In the genomic region with DNA sequence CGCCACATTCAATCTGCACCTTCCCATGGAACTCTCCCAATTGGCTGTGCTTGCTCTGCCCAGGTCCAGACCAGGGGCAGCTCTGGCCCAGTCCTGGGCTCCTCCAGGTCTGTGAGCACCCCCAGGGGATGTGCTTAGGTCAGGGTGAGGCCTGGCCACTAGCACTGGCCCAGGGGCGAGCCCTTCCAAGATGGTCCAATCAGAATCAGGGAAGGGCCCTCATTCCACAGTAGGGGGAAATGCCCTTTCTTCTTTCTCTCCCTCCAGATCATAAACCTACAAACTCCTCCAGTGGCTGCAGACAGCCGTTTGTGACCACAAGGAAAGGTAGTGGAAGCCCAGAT, we compare ENCODE assay signal across 17 cellular contexts.
DNase-seq lines count a peak whose midpoint lies in the region; ATAC-seq and TF ChIP-seq lines count a peak whose summit lies in the region.
"Had no signal": no experiment of that assay in that cellular context is flagged by ENCODE, and none has a peak within 500 bp of the region (broad histone marks: within the 10 kb centered on the region; RNA-seq: fewer than 3 reads in every experiment).

No MANE protein-coding gene starts in this region.

- TF ChIP-seq EP300 in ovary (IDR thresholded peaks at IDR 0.05) (no peak), transverse colon (IDR thresholded peaks at IDR 0.05; ENCODE audit: low read depth) (no peak)

- H2AFZ ChIP-seq in hepatocyte = no peak overlapping the region

- DNase-seq in ELF-1 (ENCODE audit: low read depth, low spot score) = peak; percentile 16
- DNase-seq in T-helper 17 cell = no peak
- no peak for DNase-seq in memory B cell (ENCODE audit: low spot score in 2 of 2)
- DNase-seq in ovary = no peak
- no peak for DNase-seq in hepatocyte (ENCODE audit: low spot score)
- DNase-seq in activated CD8-positive, alpha-beta memory T cell treated with anti-CD3 and anti-CD28 coated beads, Interleukin-2, amount 10 ng/mL, durations not matched to agents 7 days and 5 days = no peak
- no peak for DNase-seq in transverse colon
- DNase-seq: CD4-positive, CD25-positive, alpha-beta regulatory T cell; KBM-7; NCI-H1092; NCI-H345; NCI-H526 treated with DMSO at 0.1 percent for 48 hours; NK-92 treated with Interleukin-12 subunit alpha and Interleukin-12 subunit beta, amount 100 ng/mL, for 24 hours; OCI-M1 had no signal

- H3K27ac Mint-ChIP-seq in T-helper 17 cell (peak overlapping the region; percentile 21), memory B cell (peak overlapping the region; percentile 20)
- H3K27ac Mint-ChIP-seq in activated CD8-positive, alpha-beta memory T cell treated with anti-CD3 and anti-CD28 coated beads, Interleukin-2, amount 10 ng/mL, durations not matched to agents 7 days and 5 days = no peak overlapping the region
- H3K27ac Mint-ChIP-seq: CD4-positive, CD25-positive, alpha-beta regulatory T cell had no signal

- no peaks in the 10 kb centered on the region for H4K20me1 ChIP-seq in hepatocyte (ENCODE audit: insufficient read depth, poor library complexity, severe bottlenecking)

- H3K27me3 ChIP-seq in ovary = no peaks in the 10 kb centered on the region
- H3K27me3 ChIP-seq in hepatocyte = no peaks in the 10 kb centered on the region
- no peaks in the 10 kb centered on the region for H3K27me3 ChIP-seq in transverse colon

- H3K4me3 Mint-ChIP-seq in T-helper 17 cell (no peak overlapping the region), memory B cell (no peak overlapping the region)
- no peak overlapping the region for H3K4me3 Mint-ChIP-seq in activated CD8-positive, alpha-beta memory T cell treated with anti-CD3 and anti-CD28 coated beads, Interleukin-2, amount 10 ng/mL, durations not matched to agents 7 days and 5 days
- H3K4me3 Mint-ChIP-seq: CD4-positive, CD25-positive, alpha-beta regulatory T cell had no signal

- H3K4me1 ChIP-seq in ovary (ENCODE audit: insufficient read depth) = peaks cover 19% of the 10 kb centered on the region
- peaks cover 17% of the 10 kb centered on the region for H3K4me1 ChIP-seq in hepatocyte (ENCODE audit: insufficient read depth)
- H3K4me1 ChIP-seq in transverse colon = peaks cover 0 to 30% (median 9%) of the 10 kb centered on the region in 4 donors

- H3K9me3 Mint-ChIP-seq in memory B cell = no peaks in the 10 kb centered on the region
- H3K9me3 Mint-ChIP-seq in activated CD8-positive, alpha-beta memory T cell treated with anti-CD3 and anti-CD28 coated beads, Interleukin-2, amount 10 ng/mL, durations not matched to agents 7 days and 5 days (ENCODE audit: low read depth) = no peaks in the 10 kb centered on the region

- H3K27me3 Mint-ChIP-seq in T-helper 17 cell (no peaks in the 10 kb centered on the region), memory B cell (no peaks in the 10 kb centered on the region)
- H3K27me3 Mint-ChIP-seq in activated CD8-positive, alpha-beta memory T cell treated with anti-CD3 and anti-CD28 coated beads, Interleukin-2, amount 10 ng/mL, durations not matched to agents 7 days and 5 days = no peaks in the 10 kb centered on the region
- H3K27me3 Mint-ChIP-seq: CD4-positive, CD25-positive, alpha-beta regulatory T cell had no signal

- intact Hi-C loops in ovary (cut with DNase I) = loop anchor here in 1 of 4 donors (5.0 kb wide), 1 partner anchor 88 kb away; no protein-coding TSS in a partner anchor
- intact Hi-C loops in transverse colon (cut with DNase I; ENCODE audit: low total_unique reads) = no loop called here

- H3K27ac ChIP-seq in ovary = peak overlapping the region; percentile 35 to 62
- H3K27ac ChIP-seq in hepatocyte = no peak overlapping the region
- H3K27ac ChIP-seq in transverse colon = no peak overlapping the region
- H3K27ac ChIP-seq: RWPE1 had no signal

- no peaks in the 10 kb centered on the region for H3K36me3 Mint-ChIP-seq in T-helper 17 cell (ENCODE audit: low read depth)
- H3K36me3 Mint-ChIP-seq in memory B cell = peaks cover 20% of the 10 kb centered on the region
- H3K36me3 Mint-ChIP-seq in activated CD8-positive, alpha-beta memory T cell treated with anti-CD3 and anti-CD28 coated beads, Interleukin-2, amount 10 ng/mL, durations not matched to agents 7 days and 5 days = no peaks in the 10 kb centered on the region

- ATAC-seq in T-helper 17 cell (no peak), memory B cell (ENCODE audit: low read depth) (no peak), HG02678 (IDR thresholded peaks at IDR 0.05; ENCODE audit: unreplicated experiment) (no peak)
- ATAC-seq in activated CD8-positive, alpha-beta memory T cell treated with anti-CD3 and anti-CD28 coated beads, Interleukin-2, amount 10 ng/mL, durations not matched to agents 7 days and 5 days = no peak
- ATAC-seq: GM12878 had no signal

- H3K9me3 ChIP-seq in T-helper 17 cell (ENCODE audit: control insufficient read depth, low read length, poor library complexity, severe bottlenecking) (no peaks in the 10 kb centered on the region), ovary (no peaks in the 10 kb centered on the region), hepatocyte (ENCODE audit: low read depth) (no peaks in the 10 kb centered on the region), transverse colon (no peaks in the 10 kb centered on the region)

- H3K4me2 ChIP-seq in hepatocyte = no peak overlapping the region

- TF ChIP-seq POLR2A in ovary (IDR thresholded peaks at IDR 0.05) (no peak), transverse colon (IDR thresholded peaks at IDR 0.05) (no peak)

- TF ChIP-seq CTCF in ovary (IDR thresholded peaks at IDR 0.05) = no peak
- TF ChIP-seq CTCF in hepatocyte (IDR thresholded peaks at IDR 0.05; ENCODE audit: poor library complexity) = no peak
- TF ChIP-seq CTCF in transverse colon (IDR thresholded peaks at IDR 0.05) = no peak

- H3K36me3 ChIP-seq in ovary (no peaks in the 10 kb centered on the region), hepatocyte (replicated peaks; ENCODE audit: insufficient read depth, low read depth) (no peaks in the 10 kb centered on the region), transverse colon (no peaks in the 10 kb centered on the region)

- H3K4me1 Mint-ChIP-seq in T-helper 17 cell (peaks cover 16% of the 10 kb centered on the region), memory B cell (peaks cover 22% of the 10 kb centered on the region)
- H3K4me1 Mint-ChIP-seq in activated CD8-positive, alpha-beta memory T cell treated with anti-CD3 and anti-CD28 coated beads, Interleukin-2, amount 10 ng/mL, durations not matched to agents 7 days and 5 days = no peaks in the 10 kb centered on the region

- in situ Hi-C loops in transverse colon (cut with MboI; ENCODE audit: low pct_ligation_motif_present in 1 of 4, low pct_unique_long_range_greater_than_20kb in 1 of 4, low sequenced_read_pairs in 3 of 4) = no loop called here

- WGBS in ovary, 3 donors = 68 to 84% (median 75%) methylated on average over 3 of the region's 3 CpGs
- WGBS in hepatocyte (ENCODE audit: low lambda C conversion rate, missing lambda C conversion rate) = 84% methylated on average over 3 of the region's 3 CpGs
- 88% methylated on average over 3 of the region's 3 CpGs; no CpG with 5 or more reads in 1 of the 2 donors for WGBS in transverse colon (ENCODE audit: low coverage in 1 of 2), 2 donors

- H3K4me3 ChIP-seq in ovary (no peak overlapping the region), hepatocyte (no peak overlapping the region), transverse colon (no peak overlapping the region)
- H3K4me3 ChIP-seq: GM12878 had no signal

- no peaks in the 10 kb centered on the region for H3K79me2 ChIP-seq in hepatocyte

- CTCF ChIA-PET in activated CD8-positive, alpha-beta memory T cell treated with anti-CD3 and anti-CD28 coated beads, Interleukin-2, amount 10 ng/mL, durations not matched to agents 7 days and 5 days (lab: Charles Lee) = no interaction called here

- no peaks in the 10 kb centered on the region for H3K9me2 ChIP-seq in hepatocyte (replicated peaks; ENCODE audit: insufficient read depth)

Comparison
In these comparisons a context has a peak if more than half of its experiments do, and no peak if none do; other contexts are left out.
1. H3K27ac ChIP-seq: peak in ovary (2 of 2); none in hepatocyte (single experiment) and transverse colon (0 of 4).